12 cellular contexts compared by ENCODE assay signal in genomic region chr12:113889076-113889475, GRCh38.
DNase-seq lines count a peak whose midpoint lies in the region; ATAC-seq and TF ChIP-seq lines count a peak whose summit lies in the region.
"Had no signal": no experiment of that assay in that cellular context is flagged by ENCODE, and none has a peak within 500 bp of the region (broad histone marks: within the 10 kb centered on the region; RNA-seq: fewer than 3 reads in every experiment).

No MANE protein-coding gene starts in this region.

- H3K4me2 ChIP-seq in H9 (ENCODE audit: insufficient read depth, insufficient read length, low read length) (no peak overlapping the region), mesenchymal stem cell (ENCODE audit: low read length, poor library complexity, severe bottlenecking) (no peak overlapping the region)

- H4K8ac ChIP-seq in H9 (replicated peaks; ENCODE audit: insufficient read length, low read depth, low read length), result no peak overlapping the region
- H4K8ac ChIP-seq in mesenchymal stem cell (ENCODE audit: low read length), result no peak overlapping the region

- no peak overlapping the region for H3K9ac ChIP-seq in H9 (ENCODE audit: extremely low read depth, insufficient read length, low read length)
- peak overlapping the region; percentile 64 for H3K9ac ChIP-seq in mesenchymal stem cell (ENCODE audit: low read length)

- H2BK15ac ChIP-seq in H9 (ENCODE audit: low read depth, low read length) (no peak overlapping the region), mesenchymal stem cell (ENCODE audit: low read depth, poor library complexity, severe bottlenecking) (no peak overlapping the region)

- no peak overlapping the region for H4K91ac ChIP-seq in H9 (ENCODE audit: insufficient read length, low read depth, low read length)
- no peak overlapping the region for H4K91ac ChIP-seq in mesenchymal stem cell (ENCODE audit: low read length)

- H3K79me1 ChIP-seq in H9 (ENCODE audit: insufficient read depth, low read depth, low read length, poor library complexity, severe bottlenecking), result no peaks in the 10 kb centered on the region
- no peaks in the 10 kb centered on the region for H3K79me1 ChIP-seq in mesenchymal stem cell (replicated peaks; ENCODE audit: low read length, poor library complexity, severe bottlenecking)

- H2BK12ac ChIP-seq in H9 (ENCODE audit: insufficient read length, low read depth, low read length) (no peak overlapping the region), mesenchymal stem cell (ENCODE audit: low read length in 2 of 2) (no peak overlapping the region)

- H3K14ac ChIP-seq in H9 (ENCODE audit: insufficient read depth, low read length) (no peak overlapping the region), mesenchymal stem cell (ENCODE audit: low read length in 2 of 2) (no peak overlapping the region)

- H2BK5ac ChIP-seq in H9 (ENCODE audit: insufficient read length, low read length) (no peak overlapping the region), mesenchymal stem cell (ENCODE audit: low read depth, low read length, poor library complexity, severe bottlenecking) (no peak overlapping the region)

- H3K27me3 Mint-ChIP-seq in H9 (ENCODE audit: low read depth) (no peaks in the 10 kb centered on the region), brain (no peaks in the 10 kb centered on the region)
- H3K27me3 Mint-ChIP-seq in activated CD4-positive, alpha-beta T cell treated with anti-CD3 and anti-CD28 coated beads, Interleukin-2, amount 10 ng/mL, durations not matched to agents 24 days and 14 days, result no peaks in the 10 kb centered on the region
- H3K27me3 Mint-ChIP-seq: activated naive CD4-positive, alpha-beta T cell treated with anti-CD3 and anti-CD28 coated beads, Interleukin-2, amount 50 U/mL, for 24 hours; IgD-negative memory B cell; naive thymus-derived CD8-positive, alpha-beta T cell had no signal

- no CpG with 5 or more reads among the region's 3 CpGs for WGBS in H9 (ENCODE audit: extremely low coverage, insufficient read length, low lambda C conversion rate)
- WGBS in mesenchymal stem cell, result 90% methylated on average over 3 of the region's 3 CpGs
- WGBS in esophagus squamous epithelium, 2 donors, result 73 to 94% methylated on average over 2 of the region's 3 CpGs

- DNase-seq in BE2C (peak; percentile 21), H9 (no peak), mesenchymal stem cell (peak; percentile 15), esophagus squamous epithelium (lab: John Stamatoyannopoulos, UW) (no peak)
- no peak for DNase-seq in activated CD4-positive, alpha-beta T cell treated with anti-CD3 and anti-CD28 coated beads, Interleukin-2, amount 10 ng/mL, durations not matched to agents 24 days and 14 days
- DNase-seq in NK-92 treated with Interleukin-12 subunit alpha and Interleukin-12 subunit beta, amount 100 ng/mL, for 24 hours (lab: John Stamatoyannopoulos, UW), result no peak
- DNase-seq: naive thymus-derived CD8-positive, alpha-beta T cell; NCI-H187 treated with DMSO at 0.1 percent for 48 hours had no signal

- H2AFZ ChIP-seq in H9 (ENCODE audit: low read length) (no peak overlapping the region), mesenchymal stem cell (ENCODE audit: low read depth, low read length) (no peak overlapping the region)

- intact Hi-C loops in esophagus squamous epithelium (cut with DNase I), result no loop called here
- intact Hi-C loops in activated CD4-positive, alpha-beta T cell treated with anti-CD3 and anti-CD28 coated beads, Interleukin-2, amount 10 ng/mL, durations not matched to agents 24 days and 14 days (cut with micrococcal nuclease), result no loop called here

- H3K4me3 ChIP-seq in BE2C (ENCODE audit: low read depth, low read length) (no peak overlapping the region), mesenchymal stem cell (ENCODE audit: insufficient read depth in 1 of 2, low read depth in 1 of 2, low read length in 2 of 2) (peak overlapping the region in 1 of 2 experiments; percentile 61), esophagus squamous epithelium (no peak overlapping the region)

- no peak for ATAC-seq in GM19397 (IDR thresholded peaks at IDR 0.05; ENCODE audit: unreplicated experiment)
- ATAC-seq: naive thymus-derived CD8-positive, alpha-beta T cell had no signal

- H3K9me3 ChIP-seq in BE2C (no peaks in the 10 kb centered on the region), H9 (ENCODE audit: control insufficient read depth, low read depth, low read length) (no peaks in the 10 kb centered on the region), mesenchymal stem cell (ENCODE audit: control insufficient read depth, low read length) (peaks cover 6% of the 10 kb centered on the region), esophagus squamous epithelium (no peaks in the 10 kb centered on the region)

- H2BK120ac ChIP-seq in H9 (ENCODE audit: low read depth, low read length, poor library complexity, severe bottlenecking), result no peak overlapping the region
- H2BK120ac ChIP-seq in mesenchymal stem cell (ENCODE audit: low read depth, low read length), result no peak overlapping the region

- H3K4me1 Mint-ChIP-seq in H9 (peaks cover 13 to 26% of the 10 kb centered on the region in 2 experiments), brain (peaks cover 49% of the 10 kb centered on the region)
- H3K4me1 Mint-ChIP-seq in activated CD4-positive, alpha-beta T cell treated with anti-CD3 and anti-CD28 coated beads, Interleukin-2, amount 10 ng/mL, durations not matched to agents 24 days and 14 days, result peaks cover 4% of the 10 kb centered on the region
- H3K4me1 Mint-ChIP-seq: activated naive CD4-positive, alpha-beta T cell treated with anti-CD3 and anti-CD28 coated beads, Interleukin-2, amount 50 U/mL, for 24 hours had no signal

- no peaks in the 10 kb centered on the region for H3K27me3 ChIP-seq in BE2C
- H3K27me3 ChIP-seq in H9 (ENCODE audit: insufficient read depth, low read length), result no peaks in the 10 kb centered on the region
- no peaks in the 10 kb centered on the region for H3K27me3 ChIP-seq in mesenchymal stem cell (ENCODE audit: control insufficient read depth in 1 of 2, insufficient read depth in 1 of 2, low read length in 2 of 2)
- no peaks in the 10 kb centered on the region for H3K27me3 ChIP-seq in esophagus squamous epithelium

- no peak for TF ChIP-seq POLR2A in esophagus squamous epithelium (IDR thresholded peaks at IDR 0.05)

- no peak overlapping the region for H2BK20ac ChIP-seq in H9 (ENCODE audit: low read depth, low read length, poor library complexity, severe bottlenecking)

- H3K23ac ChIP-seq in H9 (ENCODE audit: insufficient read length, low read depth, low read length) (no peak overlapping the region), mesenchymal stem cell (ENCODE audit: low read length in 2 of 2) (no peak overlapping the region)

- no peaks in the 10 kb centered on the region for H3K23me2 ChIP-seq in H9 (ENCODE audit: insufficient read length, low read depth, low read length, poor library complexity, severe bottlenecking)

- H3K79me2 ChIP-seq in H9 (ENCODE audit: insufficient read depth, low read length), result no peaks in the 10 kb centered on the region

- peaks cover 10% of the 10 kb centered on the region for H3K4me1 ChIP-seq in BE2C
- no peaks in the 10 kb centered on the region for H3K4me1 ChIP-seq in H9 (ENCODE audit: insufficient read depth, low read length)
- peaks cover 9% of the 10 kb centered on the region for H3K4me1 ChIP-seq in mesenchymal stem cell (ENCODE audit: control insufficient read depth, insufficient read depth, low read depth, low read length)
- H3K4me1 ChIP-seq in esophagus squamous epithelium, result peaks cover 0 to 15% (median 0%) of the 10 kb centered on the region in 3 donors

- peaks cover 3% of the 10 kb centered on the region for H4K20me1 ChIP-seq in H9 (ENCODE audit: control insufficient read depth, insufficient read depth, insufficient read length)

- TF ChIP-seq CTCF in BE2C (IDR thresholded peaks at IDR 0.05; ENCODE audit: low read depth, low read length) (peak; percentile 36), H9 (conservative IDR thresholded peaks at IDR 0.05) (peak; percentile 31; the same call in 2 of the 3 replicates), brain (conservative IDR thresholded peaks at IDR 0.05) (peak; percentile 14 to 20), esophagus squamous epithelium (IDR thresholded peaks at IDR 0.05) (no peak)

- H3K4ac ChIP-seq in H9 (ENCODE audit: low read depth, low read length) (no peak overlapping the region), mesenchymal stem cell (ENCODE audit: low read depth in 1 of 2, low read length in 2 of 2) (no peak overlapping the region)

- H3K36me3 ChIP-seq in BE2C, result no peaks in the 10 kb centered on the region
- peaks cover 3 to 10% of the 10 kb centered on the region in 2 experiments for H3K36me3 ChIP-seq in mesenchymal stem cell (ENCODE audit: control insufficient read depth in 1 of 2, insufficient read depth in 2 of 2, low read depth in 1 of 2, low read length in 2 of 2)
- peaks cover 0 to 16% (median 0%) of the 10 kb centered on the region in 3 donors for H3K36me3 ChIP-seq in esophagus squamous epithelium

- H2AK5ac ChIP-seq in H9 (ENCODE audit: insufficient read length, low read length), result no peak overlapping the region
- H2AK5ac ChIP-seq in mesenchymal stem cell (ENCODE audit: low read length, severe bottlenecking), result no peak overlapping the region

- no peak overlapping the region for H3K4me3 Mint-ChIP-seq in H9
- peak overlapping the region in 1 of 5 experiments; percentile 18 for H3K4me3 Mint-ChIP-seq in brain
- no peak overlapping the region for H3K4me3 Mint-ChIP-seq in activated CD4-positive, alpha-beta T cell treated with anti-CD3 and anti-CD28 coated beads, Interleukin-2, amount 10 ng/mL, durations not matched to agents 24 days and 14 days
- H3K4me3 Mint-ChIP-seq: activated naive CD4-positive, alpha-beta T cell treated with anti-CD3 and anti-CD28 coated beads, Interleukin-2, amount 50 U/mL, for 24 hours; IgD-negative memory B cell; naive thymus-derived CD8-positive, alpha-beta T cell had no signal

- H3K27ac Mint-ChIP-seq in H9 (peak overlapping the region; percentile 16 to 94 (median 70); a peak in 5 of 7 replicates), brain (peak overlapping the region in 3 of 5 experiments; percentile 25 to 86 (median 73))
- H3K27ac Mint-ChIP-seq in activated CD4-positive, alpha-beta T cell treated with anti-CD3 and anti-CD28 coated beads, Interleukin-2, amount 10 ng/mL, durations not matched to agents 24 days and 14 days, result no peak overlapping the region
- H3K27ac Mint-ChIP-seq: activated naive CD4-positive, alpha-beta T cell treated with anti-CD3 and anti-CD28 coated beads, Interleukin-2, amount 50 U/mL, for 24 hours had no signal

- no peak overlapping the region for H4K5ac ChIP-seq in H9 (ENCODE audit: insufficient read length, low read depth, low read length)

- H3K27ac ChIP-seq in H9 (ENCODE audit: insufficient read length, low read depth, low read length), result no peak overlapping the region
- H3K27ac ChIP-seq in mesenchymal stem cell (ENCODE audit: low read length, poor library complexity, severe bottlenecking), result no peak overlapping the region
- H3K27ac ChIP-seq in esophagus squamous epithelium, result no peak overlapping the region

- no peak overlapping the region for H3K56ac ChIP-seq in H9 (ENCODE audit: insufficient read length, low read depth, low read length)

- H3T11ph ChIP-seq in H9 (ENCODE audit: low read length), result no peak overlapping the region

- H3K18ac ChIP-seq in H9 (ENCODE audit: insufficient read length, low read depth, low read length), result no peak overlapping the region
- no peak overlapping the region for H3K18ac ChIP-seq in mesenchymal stem cell (ENCODE audit: low read depth in 1 of 2, low read length in 2 of 2)

- H3K9me3 Mint-ChIP-seq in H9, result peaks cover 7 to 13% of the 10 kb centered on the region in 2 experiments; a peak in 4 of 5 replicates
- H3K9me3 Mint-ChIP-seq in brain, result peaks cover 3 to 13% (median 8%) of the 10 kb centered on the region in 5 experiments
- H3K9me3 Mint-ChIP-seq in activated CD4-positive, alpha-beta T cell treated with anti-CD3 and anti-CD28 coated beads, Interleukin-2, amount 10 ng/mL, durations not matched to agents 24 days and 14 days, result no peaks in the 10 kb centered on the region
- H3K9me3 Mint-ChIP-seq: activated naive CD4-positive, alpha-beta T cell treated with anti-CD3 and anti-CD28 coated beads, Interleukin-2, amount 50 U/mL, for 24 hours; naive thymus-derived CD8-positive, alpha-beta T cell had no signal

- H3K36me3 Mint-ChIP-seq in H9 (ENCODE audit: insufficient read depth in 1 of 3, low read depth in 3 of 3) (peaks cover 13 to 18% (median 14%) of the 10 kb centered on the region in 3 experiments; a peak in 6 of 7 replicates), brain (peaks cover 14% of the 10 kb centered on the region)
- peaks cover 11% of the 10 kb centered on the region for H3K36me3 Mint-ChIP-seq in activated CD4-positive, alpha-beta T cell treated with anti-CD3 and anti-CD28 coated beads, Interleukin-2, amount 10 ng/mL, durations not matched to agents 24 days and 14 days (ENCODE audit: low read depth)

Comparison
In these comparisons a context has a peak if more than half of its experiments do, and no peak if none do; other contexts are left out.
1. DNase-seq: peak in BE2C (single experiment) and mesenchymal stem cell (single experiment); none in H9 (single experiment), esophagus squamous epithelium (single experiment), activated CD4-positive, alpha-beta T cell treated with anti-CD3 and anti-CD28 coated beads, Interleukin-2, amount 10 ng/mL, durations not matched to agents 24 days and 14 days (single experiment) and NK-92 treated with Interleukin-12 subunit alpha and Interleukin-12 subunit beta, amount 100 ng/mL, for 24 hours (single experiment).
2. CTCF ChIP-seq: peak in BE2C (single experiment), H9 (single experiment) and brain (2 of 2); none in esophagus squamous epithelium (0 of 6).